ENCODE assay signal across 1 cellular context in the genomic region with DNA sequence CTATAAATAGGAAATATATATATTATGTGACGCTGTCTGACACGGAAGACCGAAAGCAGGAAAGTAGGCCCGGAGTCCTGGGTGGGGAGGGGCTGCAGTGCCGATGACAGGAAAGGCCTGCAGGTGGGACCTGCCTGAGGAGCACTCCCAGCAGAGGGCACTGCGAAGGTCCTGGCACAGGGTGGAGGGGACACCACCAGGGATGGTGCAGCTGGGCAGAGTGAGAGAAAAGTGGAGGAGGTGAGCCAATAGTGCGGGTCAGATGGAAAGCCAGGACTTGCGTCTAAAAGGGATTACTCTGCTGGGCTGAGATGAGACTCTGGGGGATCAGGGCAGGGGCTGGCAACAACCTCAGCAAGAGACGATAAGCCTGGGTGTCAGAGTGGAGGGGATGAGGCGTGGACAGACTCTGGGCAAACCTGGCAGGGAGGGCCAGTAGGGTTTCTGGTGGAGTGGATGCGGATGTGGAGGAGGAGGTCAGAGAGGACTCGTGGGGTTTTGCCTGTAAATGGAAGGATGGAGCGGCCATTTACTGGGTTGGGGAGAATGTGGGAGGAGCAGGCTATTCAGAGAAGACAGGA.
TF ChIP-seq lines count a peak whose summit lies in the region.

No MANE protein-coding gene starts in this region.

TF ChIP-seq in H1, 55 proteins besides CTCF, POLR2A, EP300 and RAD21 (continued from another document):
- TF ChIP-seq, protein P1, sequence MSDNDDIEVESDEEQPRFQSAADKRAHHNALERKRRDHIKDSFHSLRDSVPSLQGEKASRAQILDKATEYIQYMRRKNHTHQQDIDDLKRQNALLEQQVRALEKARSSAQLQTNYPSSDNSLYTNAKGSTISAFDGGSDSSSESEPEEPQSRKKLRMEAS (IDR thresholded peaks at IDR 0.05): no peak
- TF ChIP-seq CTBP2 (IDR thresholded peaks at IDR 0.05; ENCODE audit: borderline replicate concordance, insufficient read depth, insufficient read length, low read length): no peak
- TF ChIP-seq EZH2 (IDR thresholded peaks at IDR 0.05; ENCODE audit: low read depth, low read length, severe bottlenecking): no peak
- no peak for TF ChIP-seq CEBPB (IDR thresholded peaks at IDR 0.05; ENCODE audit: low read depth, low read length)
- TF ChIP-seq SUZ12 (IDR thresholded peaks at IDR 0.05; ENCODE audit: low read length): no peak
- no peak for TF ChIP-seq BACH1 (IDR thresholded peaks at IDR 0.05; ENCODE audit: low read length)
- TF ChIP-seq CREB1 (IDR thresholded peaks at IDR 0.05): no peak
